Comparison of ENCODE assay signal across 3 cellular contexts in the genomic region with DNA sequence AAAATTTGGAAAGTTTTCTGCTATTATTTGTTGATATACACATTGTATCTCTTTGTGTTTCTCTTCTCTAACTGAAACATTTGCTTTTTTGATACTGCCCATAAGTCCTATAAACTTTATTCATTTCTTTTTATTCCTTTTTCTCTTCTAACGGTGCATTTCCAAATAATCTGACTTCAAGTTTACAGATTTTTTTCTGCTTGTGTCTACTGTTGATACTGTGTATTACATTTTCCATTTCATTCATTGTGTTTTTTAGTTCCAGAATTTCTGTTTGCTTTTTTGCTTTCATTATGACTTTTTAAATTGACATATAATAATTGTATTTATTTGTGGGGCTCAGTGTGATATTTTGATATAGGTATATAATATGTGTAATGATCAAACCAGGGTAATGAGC.
TF ChIP-seq lines count a peak whose summit lies in the region.

No MANE protein-coding gene starts in this region.

TF ChIP-seq in HCT116, 20 proteins besides CTCF, POLR2A, EP300 and RAD21:
- no peak for TF ChIP-seq ZFX (IDR thresholded peaks at IDR 0.05)
- peak; percentile 27; the same call in 1 of the 2 replicates for TF ChIP-seq CBX3 (IDR thresholded peaks at IDR 0.05; ENCODE audit: low read depth)

TF ChIP-seq in HEK293, 187 proteins besides CTCF, POLR2A, EP300 and RAD21:
- TF ChIP-seq ZNF791 (tag by site-specific recombination; IDR thresholded peaks at IDR 0.05) (no peak), ZNF133 (tag by site-specific recombination; IDR thresholded peaks at IDR 0.05) (no peak), SETDB1 (IDR thresholded peaks at IDR 0.05; ENCODE audit: insufficient read length, low read length) (peak; percentile 94)

TF ChIP-seq in K562, 482 proteins besides CTCF, POLR2A, EP300 and RAD21:
- TF ChIP-seq TBP (optimal IDR thresholded peaks at IDR 0.05; ENCODE audit: low read depth, low read length), result no peak
- TF ChIP-seq MIER1 (IDR thresholded peaks at IDR 0.05; ENCODE audit: low read depth), result no peak
- no peak for TF ChIP-seq ATF1 (CRISPR knock-in tag; IDR thresholded peaks at IDR 0.05)
- TF ChIP-seq ATF1 (tag; IDR thresholded peaks at IDR 0.05), result no peak
- TF ChIP-seq ZNF134 (CRISPR knock-in tag; conservative IDR thresholded peaks at IDR 0.05), result no peak
- no peak for TF ChIP-seq ETV6 (IDR thresholded peaks at IDR 0.05; ENCODE audit: borderline replicate concordance in 1 of 2, low read depth in 2 of 2, low read length in 1 of 2)
- no peak for TF ChIP-seq ETV6 (CRISPR knock-in tag; IDR thresholded peaks at IDR 0.05; ENCODE audit: borderline replicate concordance)
- TF ChIP-seq ILF3 (IDR thresholded peaks at IDR 0.05; ENCODE audit: borderline replicate concordance), result no peak
- TF ChIP-seq, protein P1, sequence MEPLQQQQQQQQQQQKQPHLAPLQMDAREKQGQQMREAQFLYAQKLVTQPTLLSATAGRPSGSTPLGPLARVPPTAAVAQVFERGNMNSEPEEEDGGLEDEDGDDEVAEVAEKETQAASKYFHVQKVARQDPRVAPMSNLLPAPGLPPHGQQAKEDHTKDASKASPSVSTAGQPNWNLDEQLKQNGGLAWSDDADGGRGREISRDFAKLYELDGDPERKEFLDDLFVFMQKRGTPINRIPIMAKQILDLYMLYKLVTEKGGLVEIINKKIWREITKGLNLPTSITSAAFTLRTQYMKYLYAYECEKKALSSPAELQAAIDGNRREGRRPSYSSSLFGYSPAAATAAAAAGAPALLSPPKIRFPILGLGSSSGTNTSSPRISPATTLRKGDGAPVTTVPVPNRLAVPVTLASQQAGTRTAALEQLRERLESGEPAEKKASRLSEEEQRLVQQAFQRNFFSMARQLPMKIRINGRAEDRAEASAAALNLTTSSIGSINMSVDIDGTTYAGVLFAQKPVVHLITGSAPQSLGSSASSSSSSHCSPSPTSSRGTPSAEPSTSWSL (CRISPR knock-in tag; IDR thresholded peaks at IDR 0.05; ENCODE audit: borderline replicate concordance), result no peak
- TF ChIP-seq PHTF2 (CRISPR knock-in tag; IDR thresholded peaks at IDR 0.05), result no peak
- TF ChIP-seq, protein P2, sequence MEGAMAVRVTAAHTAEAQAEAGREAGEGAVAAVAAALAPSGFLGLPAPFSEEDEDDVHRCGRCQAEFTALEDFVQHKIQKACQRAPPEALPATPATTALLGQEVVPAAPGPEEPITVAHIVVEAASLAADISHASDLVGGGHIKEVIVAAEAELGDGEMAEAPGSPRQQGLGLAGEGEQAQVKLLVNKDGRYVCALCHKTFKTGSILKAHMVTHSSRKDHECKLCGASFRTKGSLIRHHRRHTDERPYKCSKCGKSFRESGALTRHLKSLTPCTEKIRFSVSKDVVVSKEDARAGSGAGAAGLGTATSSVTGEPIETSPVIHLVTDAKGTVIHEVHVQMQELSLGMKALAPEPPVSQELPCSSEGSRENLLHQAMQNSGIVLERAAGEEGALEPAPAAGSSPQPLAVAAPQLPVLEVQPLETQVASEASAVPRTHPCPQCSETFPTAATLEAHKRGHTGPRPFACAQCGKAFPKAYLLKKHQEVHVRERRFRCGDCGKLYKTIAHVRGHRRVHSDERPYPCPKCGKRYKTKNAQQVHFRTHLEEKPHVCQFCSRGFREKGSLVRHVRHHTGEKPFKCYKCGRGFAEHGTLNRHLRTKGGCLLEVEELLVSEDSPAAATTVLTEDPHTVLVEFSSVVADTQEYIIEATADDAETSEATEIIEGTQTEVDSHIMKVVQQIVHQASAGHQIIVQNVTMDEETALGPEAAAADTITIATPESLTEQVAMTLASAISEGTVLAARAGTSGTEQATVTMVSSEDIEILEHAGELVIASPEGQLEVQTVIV (CRISPR knock-in tag; IDR thresholded peaks at IDR 0.05; ENCODE audit: borderline replicate concordance), result no peak
- TF ChIP-seq, protein P3, sequence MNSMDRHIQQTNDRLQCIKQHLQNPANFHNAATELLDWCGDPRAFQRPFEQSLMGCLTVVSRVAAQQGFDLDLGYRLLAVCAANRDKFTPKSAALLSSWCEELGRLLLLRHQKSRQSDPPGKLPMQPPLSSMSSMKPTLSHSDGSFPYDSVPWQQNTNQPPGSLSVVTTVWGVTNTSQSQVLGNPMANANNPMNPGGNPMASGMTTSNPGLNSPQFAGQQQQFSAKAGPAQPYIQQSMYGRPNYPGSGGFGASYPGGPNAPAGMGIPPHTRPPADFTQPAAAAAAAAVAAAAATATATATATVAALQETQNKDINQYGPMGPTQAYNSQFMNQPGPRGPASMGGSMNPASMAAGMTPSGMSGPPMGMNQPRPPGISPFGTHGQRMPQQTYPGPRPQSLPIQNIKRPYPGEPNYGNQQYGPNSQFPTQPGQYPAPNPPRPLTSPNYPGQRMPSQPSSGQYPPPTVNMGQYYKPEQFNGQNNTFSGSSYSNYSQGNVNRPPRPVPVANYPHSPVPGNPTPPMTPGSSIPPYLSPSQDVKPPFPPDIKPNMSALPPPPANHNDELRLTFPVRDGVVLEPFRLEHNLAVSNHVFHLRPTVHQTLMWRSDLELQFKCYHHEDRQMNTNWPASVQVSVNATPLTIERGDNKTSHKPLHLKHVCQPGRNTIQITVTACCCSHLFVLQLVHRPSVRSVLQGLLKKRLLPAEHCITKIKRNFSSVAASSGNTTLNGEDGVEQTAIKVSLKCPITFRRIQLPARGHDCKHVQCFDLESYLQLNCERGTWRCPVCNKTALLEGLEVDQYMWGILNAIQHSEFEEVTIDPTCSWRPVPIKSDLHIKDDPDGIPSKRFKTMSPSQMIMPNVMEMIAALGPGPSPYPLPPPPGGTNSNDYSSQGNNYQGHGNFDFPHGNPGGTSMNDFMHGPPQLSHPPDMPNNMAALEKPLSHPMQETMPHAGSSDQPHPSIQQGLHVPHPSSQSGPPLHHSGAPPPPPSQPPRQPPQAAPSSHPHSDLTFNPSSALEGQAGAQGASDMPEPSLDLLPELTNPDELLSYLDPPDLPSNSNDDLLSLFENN (IDR thresholded peaks at IDR 0.05; ENCODE audit: low read depth in 2 of 2, low read length in 2 of 2), result no peak
- TF ChIP-seq, protein P4, sequence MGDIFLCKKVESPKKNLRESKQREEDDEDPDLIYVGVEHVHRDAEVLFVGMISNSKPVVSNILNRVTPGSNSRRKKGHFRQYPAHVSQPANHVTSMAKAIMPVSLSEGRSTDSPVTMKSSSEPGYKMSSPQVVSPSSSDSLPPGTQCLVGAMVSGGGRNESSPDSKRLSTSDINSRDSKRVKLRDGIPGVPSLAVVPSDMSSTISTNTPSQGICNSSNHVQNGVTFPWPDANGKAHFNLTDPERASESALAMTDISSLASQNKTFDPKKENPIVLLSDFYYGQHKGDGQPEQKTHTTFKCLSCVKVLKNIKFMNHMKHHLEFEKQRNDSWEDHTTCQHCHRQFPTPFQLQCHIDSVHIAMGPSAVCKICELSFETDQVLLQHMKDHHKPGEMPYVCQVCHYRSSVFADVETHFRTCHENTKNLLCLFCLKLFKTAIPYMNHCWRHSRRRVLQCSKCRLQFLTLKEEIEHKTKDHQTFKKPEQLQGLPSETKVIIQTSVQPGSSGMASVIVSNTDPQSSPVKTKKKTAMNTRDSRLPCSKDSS (IDR thresholded peaks at IDR 0.05; ENCODE audit: low read depth, partially characterized antibody), result peak; percentile 88
- TF ChIP-seq POLR2H (tag; IDR thresholded peaks at IDR 0.05; ENCODE audit: low read depth), result no peak
- TF ChIP-seq ETS2 (tag; IDR thresholded peaks at IDR 0.05; ENCODE audit: borderline replicate concordance, poor library complexity, severe bottlenecking), result no peak
- TF ChIP-seq HMG20A (CRISPR knock-in tag; conservative IDR thresholded peaks at IDR 0.05), result no peak
- no peak for TF ChIP-seq TEAD2 (tag; IDR thresholded peaks at IDR 0.05)
- TF ChIP-seq CBX3 (IDR thresholded peaks at IDR 0.05; ENCODE audit: borderline replicate concordance in 1 of 2, low read length in 2 of 2), result peak in 1 of 2 experiments; percentile 77; a peak in 1 of 3 replicates
- TF ChIP-seq ZNF175 (CRISPR knock-in tag; IDR thresholded peaks at IDR 0.05; ENCODE audit: low read depth), result no peak
- TF ChIP-seq ZEB2 (IDR thresholded peaks at IDR 0.05), result peak; percentile 56; the same call in 1 of the 2 replicates
- peak in 1 of 2 experiments; percentile 41; a peak in 1 of 4 replicates for TF ChIP-seq TRIM24 (IDR thresholded peaks at IDR 0.05)
- TF ChIP-seq ZNF212 (CRISPR knock-in tag; IDR thresholded peaks at IDR 0.05), result no peak
- peak; percentile 91 for TF ChIP-seq HLTF (IDR thresholded peaks at IDR 0.05)
- no peak for TF ChIP-seq POU5F1 (IDR thresholded peaks at IDR 0.05; ENCODE audit: borderline replicate concordance, low read depth, low read length, partially characterized antibody)
- TF ChIP-seq, protein P5, sequence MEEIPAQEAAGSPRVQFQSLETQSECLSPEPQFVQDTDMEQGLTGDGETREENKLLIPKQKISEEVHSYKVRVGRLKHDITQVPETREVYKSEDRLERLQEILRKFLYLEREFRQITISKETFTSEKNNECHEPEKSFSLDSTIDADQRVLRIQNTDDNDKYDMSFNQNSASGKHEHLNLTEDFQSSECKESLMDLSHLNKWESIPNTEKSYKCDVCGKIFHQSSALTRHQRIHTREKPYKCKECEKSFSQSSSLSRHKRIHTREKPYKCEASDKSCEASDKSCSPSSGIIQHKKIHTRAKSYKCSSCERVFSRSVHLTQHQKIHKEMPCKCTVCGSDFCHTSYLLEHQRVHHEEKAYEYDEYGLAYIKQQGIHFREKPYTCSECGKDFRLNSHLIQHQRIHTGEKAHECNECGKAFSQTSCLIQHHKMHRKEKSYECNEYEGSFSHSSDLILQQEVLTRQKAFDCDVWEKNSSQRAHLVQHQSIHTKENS (CRISPR knock-in tag; IDR thresholded peaks at IDR 0.05), result no peak
- TF ChIP-seq TBL1XR1 (IDR thresholded peaks at IDR 0.05; ENCODE audit: low read length in 2 of 2), result no peak
- TF ChIP-seq WHSC1 (IDR thresholded peaks at IDR 0.05; ENCODE audit: low read length), result no peak
- no peak for TF ChIP-seq ZSCAN32 (CRISPR knock-in tag; IDR thresholded peaks at IDR 0.05)
- TF ChIP-seq, protein P6, sequence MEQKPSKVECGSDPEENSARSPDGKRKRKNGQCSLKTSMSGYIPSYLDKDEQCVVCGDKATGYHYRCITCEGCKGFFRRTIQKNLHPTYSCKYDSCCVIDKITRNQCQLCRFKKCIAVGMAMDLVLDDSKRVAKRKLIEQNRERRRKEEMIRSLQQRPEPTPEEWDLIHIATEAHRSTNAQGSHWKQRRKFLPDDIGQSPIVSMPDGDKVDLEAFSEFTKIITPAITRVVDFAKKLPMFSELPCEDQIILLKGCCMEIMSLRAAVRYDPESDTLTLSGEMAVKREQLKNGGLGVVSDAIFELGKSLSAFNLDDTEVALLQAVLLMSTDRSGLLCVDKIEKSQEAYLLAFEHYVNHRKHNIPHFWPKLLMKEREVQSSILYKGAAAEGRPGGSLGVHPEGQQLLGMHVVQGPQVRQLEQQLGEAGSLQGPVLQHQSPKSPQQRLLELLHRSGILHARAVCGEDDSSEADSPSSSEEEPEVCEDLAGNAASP (IDR thresholded peaks at IDR 0.05), result no peak
- TF ChIP-seq TRIM28 (IDR thresholded peaks at IDR 0.05), result peak; percentile 94
- no peak for TF ChIP-seq ZNF184 (CRISPR knock-in tag; IDR thresholded peaks at IDR 0.05)
- TF ChIP-seq, protein P7, sequence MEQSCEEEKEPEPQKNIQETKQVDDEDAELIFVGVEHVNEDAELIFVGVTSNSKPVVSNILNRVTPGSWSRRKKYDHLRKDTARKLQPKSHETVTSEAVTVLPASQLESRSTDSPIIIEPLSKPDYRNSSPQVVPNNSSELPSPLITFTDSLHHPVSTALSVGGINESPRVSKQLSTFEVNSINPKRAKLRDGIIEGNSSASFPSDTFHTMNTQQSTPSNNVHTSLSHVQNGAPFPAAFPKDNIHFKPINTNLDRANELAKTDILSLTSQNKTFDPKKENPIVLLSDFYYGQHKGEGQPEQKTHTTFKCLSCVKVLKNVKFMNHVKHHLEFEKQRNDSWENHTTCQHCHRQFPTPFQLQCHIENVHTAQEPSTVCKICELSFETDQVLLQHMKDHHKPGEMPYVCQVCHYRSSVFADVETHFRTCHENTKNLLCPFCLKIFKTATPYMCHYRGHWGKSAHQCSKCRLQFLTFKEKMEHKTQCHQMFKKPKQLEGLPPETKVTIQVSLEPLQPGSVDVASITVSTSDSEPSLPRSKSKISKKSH (CRISPR knock-in tag; IDR thresholded peaks at IDR 0.05), result peak; percentile 88
- TF ChIP-seq HDAC3 (IDR thresholded peaks at IDR 0.05; ENCODE audit: borderline replicate concordance, partially characterized antibody), result no peak
- TF ChIP-seq ZNF384 (IDR thresholded peaks at IDR 0.05; ENCODE audit: low read depth, low read length), result peak; percentile 38; the same call in 1 of the 2 replicates
- no peak for TF ChIP-seq RFX7 (CRISPR knock-in tag; IDR thresholded peaks at IDR 0.05)
